In genomic region chr9:98190757-98191105, GRCh38 we compare ENCODE assay signal across 16 cellular contexts. TPM values are rescaled to one million over a fixed set of nuclear protein-coding genes. Genes with fewer than 3 reads are reported as not detected.
A peak's percentile ranks its signal among the peaks of the same experiment; 100 is the strongest.
DNase-seq lines count a peak whose midpoint lies in the region; ATAC-seq and TF ChIP-seq lines count a peak whose summit lies in the region.
"Had no signal": no experiment of that assay in that cellular context is flagged by ENCODE, and none has a peak within 500 bp of the region (broad histone marks: within the 10 kb centered on the region; RNA-seq: fewer than 3 reads in every experiment).

No MANE protein-coding gene starts in this region.

- no peak overlapping the region for H3K4me3 ChIP-seq in CD8-positive, alpha-beta memory T cell (ENCODE audit: low read length)
- H3K4me3 ChIP-seq in Peyer's patch (peak overlapping the region in 2 of 4 donors; percentile 70 to 87), colonic mucosa (peak overlapping the region; percentile 84)
- H3K4me3 ChIP-seq: cardiac muscle cell had no signal

- DNase-seq in CD8-positive, alpha-beta memory T cell: no peak
- DNase-seq in Peyer's patch: no peak
- DNase-seq in colonic mucosa: no peak
- no peak for DNase-seq in putamen (ENCODE audit: low spot score)
- no peak for DNase-seq in occipital lobe (lab: John Stamatoyannopoulos, UW)
- no peak for DNase-seq in nucleus accumbens (lab: John Stamatoyannopoulos, UW)
- DNase-seq: activated CD8-positive, alpha-beta memory T cell treated with anti-CD3 and anti-CD28 coated beads for 24 hours; NCI-H2029 treated with DMSO at 0.1 percent for 48 hours; SHP77; stimulated activated CD4-positive, alpha-beta T cell treated with anti-CD3 and anti-CD28 coated beads, Interleukin-1b, Interleukin-23, amount 100 ng/mL, for 48 hours; upper lobe of right lung had no signal

- H3K4me3 Mint-ChIP-seq in CD8-positive, alpha-beta memory T cell: peak overlapping the region; percentile 53 to 89 (median 79)
- peak overlapping the region; percentile 74 to 78 (median 77) for H3K4me3 Mint-ChIP-seq in nephron

- H3K27ac ChIP-seq in CD8-positive, alpha-beta memory T cell (ENCODE audit: low read depth, low read length): no peak overlapping the region
- H3K27ac ChIP-seq in Peyer's patch (peak overlapping the region in 3 of 4 donors; percentile 70 to 95 (median 90)), colonic mucosa (peak overlapping the region; percentile 93)
- H3K27ac ChIP-seq: cardiac muscle cell, gastroesophageal sphincter, upper lobe of right lung had no signal

- H3K9me3 Mint-ChIP-seq in CD8-positive, alpha-beta memory T cell: no peaks in the 10 kb centered on the region
- no peaks in the 10 kb centered on the region for H3K9me3 Mint-ChIP-seq in nephron
- H3K9me3 Mint-ChIP-seq: activated naive CD4-positive, alpha-beta T cell treated with anti-CD3 and anti-CD28 coated beads, Interleukin-2, amount 50 U/mL, for 72 hours had no signal

- peaks cover 31% of the 10 kb centered on the region for H3K4me1 ChIP-seq in CD8-positive, alpha-beta memory T cell (ENCODE audit: insufficient read depth, low read length)
- H3K4me1 ChIP-seq in Peyer's patch (peaks cover 0 to 6% (median 1%) of the 10 kb centered on the region in 4 donors), colonic mucosa (peaks cover 13% of the 10 kb centered on the region)

- peaks cover 0 to 3% (median 0%) of the 10 kb centered on the region in 3 donors for H3K36me3 Mint-ChIP-seq in CD8-positive, alpha-beta memory T cell
- H3K36me3 Mint-ChIP-seq in nephron (ENCODE audit: low read depth): no peaks in the 10 kb centered on the region
- H3K36me3 Mint-ChIP-seq: activated naive CD4-positive, alpha-beta T cell treated with anti-CD3 and anti-CD28 coated beads, Interleukin-2, amount 50 U/mL, for 72 hours had no signal

- H3K27me3 Mint-ChIP-seq in CD8-positive, alpha-beta memory T cell: no peaks in the 10 kb centered on the region
- H3K27me3 Mint-ChIP-seq in nephron (ENCODE audit: low read depth): peaks cover 27% of the 10 kb centered on the region

- H3K36me3 ChIP-seq in CD8-positive, alpha-beta memory T cell (ENCODE audit: insufficient read depth, low read length): no peaks in the 10 kb centered on the region
- H3K36me3 ChIP-seq in Peyer's patch (no peaks in the 10 kb centered on the region), colonic mucosa (no peaks in the 10 kb centered on the region)
- H3K36me3 ChIP-seq: cardiac muscle cell, gastroesophageal sphincter, upper lobe of right lung had no signal

- H3K27ac Mint-ChIP-seq in CD8-positive, alpha-beta memory T cell: peak overlapping the region in 5 of 8 donors; percentile 12 to 68 (median 63)
- no peak overlapping the region for H3K27ac Mint-ChIP-seq in nephron

- peak overlapping the region in 1 of 2 donors; percentile 84 for H3K9ac ChIP-seq in colonic mucosa (ENCODE audit: low read depth in 2 of 2, low read length in 2 of 2)

- H3K4me1 Mint-ChIP-seq in CD8-positive, alpha-beta memory T cell: peaks cover 45 to 57% (median 52%) of the 10 kb centered on the region in 3 donors
- H3K4me1 Mint-ChIP-seq in nephron: peaks cover 5% of the 10 kb centered on the region

- no peaks in the 10 kb centered on the region for H3K27me3 ChIP-seq in CD8-positive, alpha-beta memory T cell (ENCODE audit: insufficient read depth, low read length, poor library complexity, severe bottlenecking)
- no peaks in the 10 kb centered on the region for H3K27me3 ChIP-seq in Peyer's patch
- no peaks in the 10 kb centered on the region for H3K27me3 ChIP-seq in colonic mucosa
- H3K27me3 ChIP-seq: upper lobe of right lung had no signal

- CTCF ChIA-PET in CD8-positive, alpha-beta memory T cell (lab: Charles Lee): interaction anchor here (1.4 to 1.6 kb wide), 3 partner anchors 13 to 116 kb away, joined by 4 to 6 read pairs (median 5); no protein-coding TSS in a partner anchor

- no peak for TF ChIP-seq POLR2A in Peyer's patch (IDR thresholded peaks at IDR 0.05)

- TF ChIP-seq CTCF in Peyer's patch (IDR thresholded peaks at IDR 0.05) (no peak), colonic mucosa (IDR thresholded peaks at IDR 0.05) (no peak), nephron (IDR thresholded peaks at IDR 0.05; ENCODE audit: unreplicated experiment in 3 of 3) (no peak)

- intact Hi-C loops in colonic mucosa (cut with DNase I): no loop called here

- no peaks in the 10 kb centered on the region for H3K9me3 ChIP-seq in CD8-positive, alpha-beta memory T cell (ENCODE audit: low read length)
- H3K9me3 ChIP-seq in Peyer's patch (no peaks in the 10 kb centered on the region), colonic mucosa (no peaks in the 10 kb centered on the region)
- H3K9me3 ChIP-seq: gastroesophageal sphincter, upper lobe of right lung had no signal

- POLR2A ChIA-PET in CD8-positive, alpha-beta memory T cell (lab: Charles Lee): interaction anchor here (0.6 to 3.3 kb wide), 3 partner anchors 65 to 89 kb away, joined by 4 to 19 read pairs (median 14); partner anchors contain the start of genes TBC1D2 and TRIM14

- ATAC-seq in HG03095 (IDR thresholded peaks at IDR 0.05; ENCODE audit: unreplicated experiment): no peak
- ATAC-seq: activated naive CD4-positive, alpha-beta T cell treated with anti-CD3 and anti-CD28 coated beads, Interleukin-2, amount 50 U/mL, for 72 hours; gastroesophageal sphincter; upper lobe of right lung had no signal

RNA-seq across cellular contexts. Expression of gene CORO2A, which starts 1.7 kb away (rescaled TPM):
- 1 to 10 TPM; 5.1 TPM for total RNA-seq in CD8-positive, alpha-beta memory T cell
- polyA plus RNA-seq in CD8-positive, alpha-beta memory T cell: 11.9 TPM
- total RNA-seq in Peyer's patch (10 to 100 TPM; 15.7 to 99.6 (median 91.9) TPM), colonic mucosa (10 to 100 TPM; 53.8 to 68.1 TPM), occipital lobe (5.1 TPM)

Comparison
In these comparisons a context has a peak if more than half of its experiments do, and no peak if none do; other contexts are left out.
1. H3K27ac Mint-ChIP-seq: peak in CD8-positive, alpha-beta memory T cell (5 of 8); none in nephron (0 of 3).